In the genomic region with DNA sequence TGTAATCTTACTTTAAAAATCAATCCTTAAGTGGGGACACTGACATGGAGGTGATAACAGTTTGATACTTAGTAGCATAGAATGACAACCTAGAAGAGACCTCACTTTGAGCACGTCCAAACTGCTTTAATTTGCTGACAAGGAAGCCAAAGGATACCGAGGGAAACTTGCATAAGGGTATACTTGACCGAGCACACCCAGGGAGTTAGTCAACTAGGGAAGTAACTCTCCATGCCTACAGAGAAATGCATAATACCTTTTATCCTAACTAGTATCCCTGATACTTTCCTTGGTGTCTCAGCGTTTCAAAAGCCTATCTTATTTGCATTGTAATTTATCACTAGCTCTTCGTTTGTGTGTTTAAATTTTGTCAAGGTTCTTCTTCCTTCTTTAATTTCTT, we compare ENCODE assay signal across 20 cellular contexts. TPM values are rescaled to one million over a fixed set of nuclear protein-coding genes. Genes with fewer than 3 reads are reported as not detected.
"Had no signal": no experiment of that assay in that cellular context is flagged by ENCODE, and none has a peak within 500 bp of the region (broad histone marks: within the 10 kb centered on the region; RNA-seq: fewer than 3 reads in every experiment).

No MANE protein-coding gene starts in this region.

- ATAC-seq: activated CD4-positive, CD25-positive, alpha-beta regulatory T cell treated with anti-CD3 and anti-CD28 coated beads, Interleukin-2, amount 50 U/mL, for 24 hours; activated CD8-positive, alpha-beta memory T cell treated with anti-CD3 and anti-CD28 coated beads, Interleukin-2, amount 10 ng/mL, durations not matched to agents 7 days and 5 days; heart left ventricle; natural killer cell; sciatic nerve had no signal

- H3K9me3 ChIP-seq: heart left ventricle, thoracic aorta had no signal

- H3K4me3 Mint-ChIP-seq: activated CD4-positive, alpha-beta memory T cell treated with anti-CD3 and anti-CD28 coated beads, Interleukin-2, amount 10 ng/mL, durations not matched to agents 7 days and 5 days; activated CD4-positive, alpha-beta T cell treated with anti-CD3 and anti-CD28 coated beads, Interleukin-2, amount 10 ng/mL, durations not matched to agents 24 days and 14 days; activated CD8-positive, alpha-beta memory T cell treated with anti-CD3 and anti-CD28 coated beads, Interleukin-2, amount 10 ng/mL, durations not matched to agents 7 days and 5 days; brain; mesothelial cell of epicardium; natural killer cell had no signal

- H3K27ac ChIP-seq: heart left ventricle, thoracic aorta had no signal

- H3K36me3 Mint-ChIP-seq: brain, mesothelial cell of epicardium, natural killer cell had no signal

- H3K27ac Mint-ChIP-seq: activated CD4-positive, alpha-beta memory T cell treated with anti-CD3 and anti-CD28 coated beads, Interleukin-2, amount 10 ng/mL, durations not matched to agents 7 days and 5 days; activated CD4-positive, alpha-beta T cell treated with anti-CD3 and anti-CD28 coated beads, Interleukin-2, amount 10 ng/mL, durations not matched to agents 24 days and 14 days; activated CD8-positive, alpha-beta memory T cell treated with anti-CD3 and anti-CD28 coated beads, Interleukin-2, amount 10 ng/mL, durations not matched to agents 7 days and 5 days; brain; mesothelial cell of epicardium; natural killer cell had no signal

- H3K9me3 Mint-ChIP-seq: activated CD4-positive, alpha-beta memory T cell treated with anti-CD3 and anti-CD28 coated beads, Interleukin-2, amount 10 ng/mL, durations not matched to agents 7 days and 5 days; natural killer cell had no signal

- H3K4me1 ChIP-seq: heart left ventricle had no signal

- DNase-seq: activated CD4-positive, alpha-beta memory T cell treated with anti-CD3 and anti-CD28 coated beads, Interleukin-2, amount 10 ng/mL, durations not matched to agents 7 days and 5 days; activated CD4-positive, alpha-beta T cell treated with anti-CD3 and anti-CD28 coated beads, Interleukin-2, amount 10 ng/mL, durations not matched to agents 24 days and 14 days; activated CD8-positive, alpha-beta memory T cell treated with anti-CD3 and anti-CD28 coated beads, Interleukin-2, amount 10 ng/mL, durations not matched to agents 7 days and 5 days; activated gamma-delta T cell; activated naive CD4-positive, alpha-beta T cell treated with anti-CD3 and anti-CD28 coated beads, Interleukin-2, amount 50 U/mL, for 16 hours; activated T-cell treated with anti-CD3 and anti-CD28 coated beads for 4 hours; aorta; caudate nucleus; dermis blood vessel endothelial cell; effector CD8-positive, alpha-beta T cell; heart left ventricle; islet precursor cell; natural killer cell; stimulated activated CD4-positive, alpha-beta T cell treated with anti-CD3 and anti-CD28 coated beads, Interleukin-2, amount 100 ng/mL, for 48 hours; stimulated activated naive CD4-positive, alpha-beta T cell had no signal

- H3K27me3 Mint-ChIP-seq: activated CD4-positive, alpha-beta memory T cell treated with anti-CD3 and anti-CD28 coated beads, Interleukin-2, amount 10 ng/mL, durations not matched to agents 7 days and 5 days; activated CD8-positive, alpha-beta memory T cell treated with anti-CD3 and anti-CD28 coated beads, Interleukin-2, amount 10 ng/mL, durations not matched to agents 7 days and 5 days had no signal

- H3K4me3 ChIP-seq: heart left ventricle, thoracic aorta had no signal

- H3K4me1 Mint-ChIP-seq: brain, mesothelial cell of epicardium, natural killer cell had no signal

- H3K27me3 ChIP-seq: heart left ventricle had no signal

- H3K36me3 ChIP-seq: heart left ventricle, thoracic aorta had no signal

RNA-seq across cellular contexts. Expression of gene TPRG1, which starts 5.4 kb away (rescaled TPM):
- total RNA-seq: dermis blood vessel endothelial cell had no signal
